ENCODE assay signal across 7 cellular contexts in the genomic region with DNA sequence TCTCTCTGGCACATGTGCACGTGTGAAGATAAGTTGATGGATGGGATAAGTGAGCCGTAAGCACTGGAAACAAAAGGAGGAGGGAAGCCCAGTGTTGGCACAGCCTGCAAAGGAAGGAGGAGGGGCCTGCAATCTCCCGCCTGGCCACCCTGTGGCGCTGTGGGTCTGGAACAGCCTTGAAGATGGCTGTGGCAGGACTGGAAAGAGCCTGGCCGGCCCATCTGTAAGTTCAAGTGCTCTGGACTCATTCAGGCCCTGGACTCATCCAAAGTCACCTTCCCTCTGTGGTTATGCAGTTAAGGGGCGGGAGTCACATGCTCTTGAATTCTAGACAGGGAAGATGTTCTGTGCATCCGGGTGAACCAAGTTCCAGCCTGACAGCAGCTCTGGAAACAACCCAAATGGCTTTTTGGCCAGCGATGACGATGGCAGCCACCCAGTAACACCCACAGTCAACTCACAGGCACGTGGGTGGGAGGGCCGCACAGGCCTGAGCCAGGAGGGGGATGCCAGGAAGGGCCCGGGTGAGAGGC. TPM values are rescaled to one million over a fixed set of nuclear protein-coding genes. Genes with fewer than 3 reads are reported as not detected.
DNase-seq lines count a peak whose midpoint lies in the region; ATAC-seq and TF ChIP-seq lines count a peak whose summit lies in the region.

No MANE protein-coding gene starts in this region.

- peak; percentile 90 for TF ChIP-seq CTCF in WTC11 (IDR thresholded peaks at IDR 0.05)
- TF ChIP-seq CTCF in gastroesophageal sphincter (IDR thresholded peaks at IDR 0.05): peak in 3 of 4 experiments; percentile 92 to 96 (median 93)
- peak; percentile 60 for TF ChIP-seq CTCF in osteocyte (IDR thresholded peaks at IDR 0.05)

- peak overlapping the region; percentile 44; the same call in 1 of the 2 replicates for H3K27ac Mint-ChIP-seq in WTC11
- no peak overlapping the region for H3K27ac Mint-ChIP-seq in osteocyte (ENCODE audit: unreplicated experiment)

- no peak overlapping the region for H3K4me3 ChIP-seq in gastroesophageal sphincter

- POLR2A ChIA-PET in WTC11 (lab: Charles Lee): no interaction called here

- no peaks in the 10 kb centered on the region for H3K27me3 ChIP-seq in gastroesophageal sphincter

- H3K9me3 Mint-ChIP-seq in WTC11 (peaks cover 27% of the 10 kb centered on the region), osteocyte (ENCODE audit: unreplicated experiment) (peaks cover 6% of the 10 kb centered on the region)

- WGBS in gastroesophageal sphincter (ENCODE audit: low coverage in 1 of 2), 2 donors: 16 to 35% methylated on average over 4 to 9 of the region's 12 CpGs

- DNase-seq in EH (ENCODE audit: low read depth): peak; percentile 89
- DNase-seq in HuH-7 (ENCODE audit: low spot score): peak; percentile 50
- peak; percentile 97 for DNase-seq in WTC11 (ENCODE audit: low spot score)
- DNase-seq in osteocyte (ENCODE audit: extremely low spot score, unreplicated experiment): no peak

- H3K4me3 Mint-ChIP-seq in WTC11: no peak overlapping the region
- no peak overlapping the region for H3K4me3 Mint-ChIP-seq in osteocyte (ENCODE audit: unreplicated experiment)

- peaks cover 41% of the 10 kb centered on the region for H3K4me1 Mint-ChIP-seq in WTC11
- H3K4me1 Mint-ChIP-seq in osteocyte (ENCODE audit: unreplicated experiment): peaks cover 9% of the 10 kb centered on the region

- H3K36me3 ChIP-seq in gastroesophageal sphincter: peaks cover 0 to 20% of the 10 kb centered on the region in 2 donors

- no peak for TF ChIP-seq EP300 in gastroesophageal sphincter (IDR thresholded peaks at IDR 0.05)

- peak; percentile 92 for ATAC-seq in WTC11
- ATAC-seq in gastroesophageal sphincter: peak; percentile 86
- no peak for ATAC-seq in GM18873 (IDR thresholded peaks at IDR 0.05; ENCODE audit: low FRiP score, unreplicated experiment)
- no peak for ATAC-seq in HG03565 (IDR thresholded peaks at IDR 0.05; ENCODE audit: unreplicated experiment)

- H3K4me1 ChIP-seq in gastroesophageal sphincter: peaks cover 0 to 41% (median 16%) of the 10 kb centered on the region in 3 donors

- CTCF ChIA-PET in WTC11 (lab: Charles Lee): interaction anchor here (0.6 to 2.1 kb wide), 7 partner anchors 13 to 234 kb away, joined by 3 to 6 read pairs (median 3); a partner anchor contains a TSS

- no peaks in the 10 kb centered on the region; the same call in 1 of the 2 replicates for H3K27me3 Mint-ChIP-seq in WTC11 (ENCODE audit: low read depth)
- no peaks in the 10 kb centered on the region for H3K27me3 Mint-ChIP-seq in osteocyte (ENCODE audit: unreplicated experiment)

- TF ChIP-seq POLR2A in gastroesophageal sphincter (IDR thresholded peaks at IDR 0.05): no peak

- H3K27ac ChIP-seq in gastroesophageal sphincter: peak overlapping the region; percentile 48 to 92 (median 77)

- H3K9me3 ChIP-seq in gastroesophageal sphincter: peaks cover 0 to 13% (median 0%) of the 10 kb centered on the region in 3 donors

- H3K36me3 Mint-ChIP-seq in WTC11: peaks cover 27% of the 10 kb centered on the region
- peaks cover 11% of the 10 kb centered on the region for H3K36me3 Mint-ChIP-seq in osteocyte (ENCODE audit: unreplicated experiment)

TF ChIP-seq in WTC11, 78 proteins besides CTCF, POLR2A, EP300 and RAD21:
- TF ChIP-seq NFYB (CRISPR knock-in tag; conservative IDR thresholded peaks at IDR 0.05; ENCODE audit: low read depth) (no peak), HMGA2 (CRISPR knock-in tag; IDR thresholded peaks at IDR 0.05) (no peak), JAZF1 (CRISPR knock-in tag; IDR thresholded peaks at IDR 0.05) (no peak), ZBTB21 (CRISPR knock-in tag; IDR thresholded peaks at IDR 0.05; ENCODE audit: borderline replicate concordance) (0 out of 2 replicates have a peak, but pooled peaks have one; percentile 22), TEAD1 (CRISPR knock-in tag; IDR thresholded peaks at IDR 0.05) (0 out of 2 replicates have a peak, but pooled peaks have one; percentile 38)

RNA-seq across cellular contexts. Expression of a gene that starts 50.4 kb away (rescaled TPM):
- total RNA-seq in WTC11 (2021): 8.5 to 17.2 TPM (median 17.1 TPM) in 3 replicates
- total RNA-seq in gastroesophageal sphincter: 1 to 10 TPM in 3 of 4 donors, not detected in 1; 1.8 TPM
- 0.27 TPM in 1 of 2 replicates, not detected in the other for total RNA-seq in osteocyte

Comparison
In these comparisons a context has a peak if more than half of its experiments do, and no peak if none do; other contexts are left out.
1. ATAC-seq: peak in WTC11 (single experiment) and gastroesophageal sphincter (single experiment); none in GM18873 (single experiment) and HG03565 (single experiment).
2. Peak in every context shown above with its lines, with median percentiles within 50 percentile points of each other: CTCF ChIP-seq.